ENCODE assay signal across 21 cellular contexts in genomic region chr5:165495829-165496380, GRCh38.
A peak's percentile ranks its signal among the peaks of the same experiment; 100 is the strongest.
DNase-seq lines count a peak whose midpoint lies in the region; ATAC-seq and TF ChIP-seq lines count a peak whose summit lies in the region.
"Had no signal": no experiment of that assay in that cellular context is flagged by ENCODE, and none has a peak within 500 bp of the region (broad histone marks: within the 10 kb centered on the region; RNA-seq: fewer than 3 reads in every experiment).

No MANE protein-coding gene starts in this region.

- H3K9ac ChIP-seq in liver (ENCODE audit: low read depth in 1 of 2, low read length in 2 of 2), result no peak overlapping the region

- H3K27ac ChIP-seq in liver (ENCODE audit: low read depth in 1 of 2, low read length in 2 of 2), result no peak overlapping the region
- H3K27ac ChIP-seq: A549, lower lobe of right lung had no signal

- TF ChIP-seq RAD21 in liver (IDR thresholded peaks at IDR 0.05), result no peak

- no peak for TF ChIP-seq POLR2A in NB4 (IDR thresholded peaks at IDR 0.05; ENCODE audit: extremely low read depth, insufficient read length)

- H3K36me3 ChIP-seq in liver (ENCODE audit: control insufficient read depth in 4 of 4, insufficient read depth in 3 of 4, low read depth in 1 of 4, low read length in 3 of 4), result no peaks in the 10 kb centered on the region
- H3K36me3 ChIP-seq: lower lobe of right lung had no signal

- DNase-seq in H4 (ENCODE audit: low spot score) (peak; percentile 49), NB4 (ENCODE audit: low read depth) (peak; percentile 33), astrocyte of the spinal cord (ENCODE audit: low read depth, low spot score) (peak; percentile 39), putamen (ENCODE audit: low spot score) (no peak), NCI-H524 (lab: John Stamatoyannopoulos, UW) (no peak), NCI-H2029 (lab: John Stamatoyannopoulos, UW) (no peak)
- DNase-seq: activated CD4-positive, alpha-beta T cell treated with anti-CD3 and anti-CD28 coated beads, Interleukin-2, amount 50 U/mL, for 4 hours; activated T-cell treated with anti-CD3 and anti-CD28 coated beads for 4 hours; Caco-2; effector CD8-positive, alpha-beta T cell; lower lobe of right lung; NCI-H187 treated with DMSO at 0.1 percent for 48 hours; NCI-H2227 treated with DMSO at 0.1 percent for 48 hours; NCI-H82; occipital lobe; T-helper 17 cell had no signal

- in situ Hi-C loops in astrocyte of the spinal cord (cut with HindIII; ENCODE audit: low sequenced_read_pairs), result no loop called here

- H3K9me3 ChIP-seq in liver (ENCODE audit: control insufficient read depth in 4 of 4, low read length in 3 of 4), result no peaks in the 10 kb centered on the region
- H3K9me3 ChIP-seq: A549, Caco-2, lower lobe of right lung had no signal

- H3K4me1 ChIP-seq in liver (ENCODE audit: control insufficient read depth in 4 of 4, insufficient read depth in 4 of 4, low read length in 3 of 4), result peaks cover 0 to 12% (median 10%) of the 10 kb centered on the region in 4 donors
- H3K4me1 ChIP-seq: A549, Caco-2 had no signal

- no peaks in the 10 kb centered on the region for H3K27me3 ChIP-seq in liver (ENCODE audit: control insufficient read depth in 4 of 4, insufficient read depth in 4 of 4, low read length in 3 of 4)

- TF ChIP-seq CTCF in NB4 (IDR thresholded peaks at IDR 0.05; ENCODE audit: low read depth, low read length), result no peak
- no peak for TF ChIP-seq CTCF in astrocyte of the spinal cord (IDR thresholded peaks at IDR 0.05; ENCODE audit: low read depth, low read length)
- TF ChIP-seq CTCF in liver (IDR thresholded peaks at IDR 0.05; ENCODE audit: low read depth, low read length, missing input control), result no peak

- WGBS in liver, result 18% methylated on average over 5 of the region's 5 CpGs

- no peak for ATAC-seq in GM21515 (IDR thresholded peaks at IDR 0.05; ENCODE audit: unreplicated experiment)
- ATAC-seq: A549, esophagus mucosa, lower lobe of right lung, T-helper 17 cell, WTC11 had no signal

- H3K4me3 ChIP-seq in NB4 (ENCODE audit: low read depth, low read length), result no peak overlapping the region
- H3K4me3 ChIP-seq in astrocyte of the spinal cord (ENCODE audit: low read depth, low read length), result no peak overlapping the region
- H3K4me3 ChIP-seq in liver (ENCODE audit: low read depth in 1 of 3, low read length in 3 of 3), result no peak overlapping the region
- H3K4me3 ChIP-seq: A549, lower lobe of right lung had no signal

TF ChIP-seq in liver, 16 proteins besides CTCF, POLR2A, EP300 and RAD21:
- TF ChIP-seq HNF4A (conservative IDR thresholded peaks at IDR 0.05), result peak; percentile 11 to 27
- TF ChIP-seq TAF1 (conservative IDR thresholded peaks at IDR 0.05), result no peak

Comparison
In these comparisons a context has a peak if more than half of its experiments do, and no peak if none do; other contexts are left out.
1. DNase-seq: peak in H4 (single experiment), NB4 (single experiment) and astrocyte of the spinal cord (single experiment); none in putamen (single experiment), NCI-H524 (0 of 2) and NCI-H2029 (single experiment).